In genomic region chr4:148007303-148007702, GRCh38 we compare ENCODE assay signal across 8 cellular contexts.
DNase-seq lines count a peak whose midpoint lies in the region; ATAC-seq and TF ChIP-seq lines count a peak whose summit lies in the region.

No MANE protein-coding gene starts in this region.

- H3K27me3 ChIP-seq in fibroblast of lung (ENCODE audit: control insufficient read depth, insufficient read depth, low read length): no peaks in the 10 kb centered on the region
- H3K27me3 ChIP-seq in psoas muscle (ENCODE audit: insufficient read depth in 3 of 3, low read length in 2 of 3): no peaks in the 10 kb centered on the region

- H3K4me3 Mint-ChIP-seq in stimulated activated naive CD8-positive, alpha-beta T cell treated with anti-CD3 and anti-CD28 coated beads, Interleukin-15, amount 100 ng/mL, for 72 hours: no peak overlapping the region

- H3K4me1 ChIP-seq in fibroblast of lung (ENCODE audit: control insufficient read depth, extremely low read depth, insufficient read depth, low read length): peaks cover 17% of the 10 kb centered on the region
- H3K4me1 ChIP-seq in psoas muscle: peaks cover 56% of the 10 kb centered on the region

- DNase-seq in GM04504 (ENCODE audit: low read depth) (peak; percentile 97), NOMO-1 treated with DMSO at 0.1 percent for 48 hours (lab: John Stamatoyannopoulos, UW; ENCODE audit: unreplicated experiment) (peak; percentile 45), fibroblast of lung (ENCODE audit: low read depth in 2 of 2) (peak; percentile 98 to 99), psoas muscle (no peak), NCI-H748 (lab: John Stamatoyannopoulos, UW; ENCODE audit: unreplicated experiment) (no peak)
- DNase-seq in stimulated activated naive CD8-positive, alpha-beta T cell treated with anti-CD3 and anti-CD28 coated beads, Interleukin-15, amount 100 ng/mL, for 72 hours: no peak

- WGBS in psoas muscle, 3 donors: 22 to 75% (median 29%) methylated on average over 7 of the region's 7 CpGs

- peaks cover 9% of the 10 kb centered on the region for H3K79me2 ChIP-seq in fibroblast of lung (ENCODE audit: control insufficient read depth, insufficient read depth, low read length)

- H4K20me1 ChIP-seq in fibroblast of lung (ENCODE audit: control insufficient read depth, extremely low read depth, insufficient read depth, low read length): no peaks in the 10 kb centered on the region

- no peaks in the 10 kb centered on the region for H3K27me3 Mint-ChIP-seq in stimulated activated naive CD8-positive, alpha-beta T cell treated with anti-CD3 and anti-CD28 coated beads, Interleukin-15, amount 100 ng/mL, for 72 hours

- H3K27ac ChIP-seq in fibroblast of lung (ENCODE audit: insufficient read depth, low read length): peak overlapping the region; percentile 43
- H3K27ac ChIP-seq in psoas muscle: peak overlapping the region; percentile 84

- peak overlapping the region; percentile 69 for H3K4me2 ChIP-seq in fibroblast of lung (ENCODE audit: extremely low read depth, insufficient read depth, low read length)

- H3K9me3 Mint-ChIP-seq in stimulated activated naive CD8-positive, alpha-beta T cell treated with anti-CD3 and anti-CD28 coated beads, Interleukin-15, amount 100 ng/mL, for 72 hours: peaks cover 5 to 12% of the 10 kb centered on the region in 2 donors

- H3K4me3 ChIP-seq in fibroblast of lung (replicated peaks in 1 of 4; ENCODE audit: control extremely low read depth in 1 of 4, insufficient read depth in 1 of 4, low read depth in 3 of 4, low read length in 4 of 4) (no peak overlapping the region), psoas muscle (peak overlapping the region; percentile 34)

- no peak overlapping the region for H2AFZ ChIP-seq in fibroblast of lung (ENCODE audit: low read length)

- H3K4me1 Mint-ChIP-seq in stimulated activated naive CD8-positive, alpha-beta T cell treated with anti-CD3 and anti-CD28 coated beads, Interleukin-15, amount 100 ng/mL, for 72 hours: peaks cover 14% of the 10 kb centered on the region

- H3K9me3 ChIP-seq in fibroblast of lung (ENCODE audit: control insufficient read depth, insufficient read depth, low read depth, low read length) (no peaks in the 10 kb centered on the region), psoas muscle (no peaks in the 10 kb centered on the region)

- no peak overlapping the region for H3K27ac Mint-ChIP-seq in stimulated activated naive CD8-positive, alpha-beta T cell treated with anti-CD3 and anti-CD28 coated beads, Interleukin-15, amount 100 ng/mL, for 72 hours

- H3K36me3 ChIP-seq in fibroblast of lung (ENCODE audit: control insufficient read depth, insufficient read depth, low read length) (no peaks in the 10 kb centered on the region), psoas muscle (ENCODE audit: insufficient read depth in 1 of 2, low read depth in 1 of 2) (no peaks in the 10 kb centered on the region)

- no peak overlapping the region for H3K9ac ChIP-seq in fibroblast of lung (ENCODE audit: insufficient read depth, low read length)

- intact Hi-C loops in psoas muscle (cut with DNase I): loop anchor here in 1 of 2 donors (1.0 kb wide), 1 partner anchor 37 kb away; no protein-coding TSS in a partner anchor

- ATAC-seq in psoas muscle (peak; percentile 93 to 99 (median 94)), HG03439 (IDR thresholded peaks at IDR 0.05; ENCODE audit: unreplicated experiment) (no peak), HG02870 (IDR thresholded peaks at IDR 0.05; ENCODE audit: unreplicated experiment) (no peak)
- no peak for ATAC-seq in stimulated activated naive CD8-positive, alpha-beta T cell treated with anti-CD3 and anti-CD28 coated beads, Interleukin-15, amount 100 ng/mL, for 72 hours

- TF ChIP-seq CTCF in fibroblast of lung (conservative IDR thresholded peaks at IDR 0.05 in 1 of 2, IDR thresholded peaks at IDR 0.05 in 1 of 2; ENCODE audit: low read depth in 1 of 2, low read length in 2 of 2): no peak
- TF ChIP-seq CTCF in psoas muscle (IDR thresholded peaks at IDR 0.05): no peak

Comparison
In these comparisons a context has a peak if more than half of its experiments do, and no peak if none do; other contexts are left out.
1. DNase-seq: peak in GM04504 (single experiment), NOMO-1 treated with DMSO at 0.1 percent for 48 hours (single experiment) and fibroblast of lung (2 of 2); none in psoas muscle (0 of 2), stimulated activated naive CD8-positive, alpha-beta T cell treated with anti-CD3 and anti-CD28 coated beads, Interleukin-15, amount 100 ng/mL, for 72 hours (0 of 2) and NCI-H748 (single experiment).
2. ATAC-seq: peak in psoas muscle (4 of 4); none in stimulated activated naive CD8-positive, alpha-beta T cell treated with anti-CD3 and anti-CD28 coated beads, Interleukin-15, amount 100 ng/mL, for 72 hours (single experiment), HG03439 (single experiment) and HG02870 (single experiment).